In genomic region chr17:43755389-43755875, GRCh38 we compare ENCODE assay signal across 11 cellular contexts. TPM values are rescaled to one million over a fixed set of nuclear protein-coding genes. Genes with fewer than 3 reads are reported as not detected.
DNase-seq lines count a peak whose midpoint lies in the region; ATAC-seq and TF ChIP-seq lines count a peak whose summit lies in the region.
"Had no signal": no experiment of that assay in that cellular context is flagged by ENCODE, and none has a peak within 500 bp of the region (broad histone marks: within the 10 kb centered on the region; RNA-seq: fewer than 3 reads in every experiment).

No MANE protein-coding gene starts in this region.

- H3K79me1 ChIP-seq in mesenchymal stem cell (replicated peaks; ENCODE audit: low read length, poor library complexity, severe bottlenecking): no peaks in the 10 kb centered on the region

- peak overlapping the region; percentile 36 to 56 for H3K4me3 ChIP-seq in mesenchymal stem cell (ENCODE audit: insufficient read depth in 1 of 2, low read depth in 1 of 2, low read length in 2 of 2)

- H3K14ac ChIP-seq in mesenchymal stem cell (ENCODE audit: low read length in 2 of 2): no peak overlapping the region

- no peak overlapping the region for H2BK5ac ChIP-seq in mesenchymal stem cell (ENCODE audit: low read depth, low read length, poor library complexity, severe bottlenecking)

- no peaks in the 10 kb centered on the region for H3K36me3 Mint-ChIP-seq in endothelial cell (ENCODE audit: low read depth, unreplicated experiment)

- no peak overlapping the region for H3K4ac ChIP-seq in mesenchymal stem cell (ENCODE audit: low read depth in 1 of 2, low read length in 2 of 2)

- H3K4me1 Mint-ChIP-seq in endothelial cell (ENCODE audit: unreplicated experiment): peaks cover 47% of the 10 kb centered on the region

- H3K18ac ChIP-seq in mesenchymal stem cell (ENCODE audit: low read depth in 1 of 2, low read length in 2 of 2): no peak overlapping the region

- no peaks in the 10 kb centered on the region for H3K36me3 ChIP-seq in mesenchymal stem cell (ENCODE audit: control insufficient read depth in 1 of 2, insufficient read depth in 2 of 2, low read depth in 1 of 2, low read length in 2 of 2)

- H4K8ac ChIP-seq in mesenchymal stem cell (ENCODE audit: low read length): peak overlapping the region; percentile 12

- H2AFZ ChIP-seq in mesenchymal stem cell (ENCODE audit: low read depth, low read length): no peak overlapping the region

- TF ChIP-seq CTCF in GM13976 (IDR thresholded peaks at IDR 0.05; ENCODE audit: borderline replicate concordance, control extremely low read depth, extremely low read depth, insufficient read depth, missing control alignments) (no peak), endothelial cell (IDR thresholded peaks at IDR 0.05; ENCODE audit: unreplicated experiment) (no peak)

- H2BK120ac ChIP-seq in mesenchymal stem cell (ENCODE audit: low read depth, low read length): no peak overlapping the region

- no peak overlapping the region for H4K91ac ChIP-seq in mesenchymal stem cell (ENCODE audit: low read length)

- no peak overlapping the region for H3K23ac ChIP-seq in mesenchymal stem cell (ENCODE audit: low read length in 2 of 2)

- 14% methylated on average over 59 of the region's 60 CpGs for WGBS in mesenchymal stem cell

- H2AK5ac ChIP-seq in mesenchymal stem cell (ENCODE audit: low read length, severe bottlenecking): no peak overlapping the region

- no peak overlapping the region for H3K4me3 Mint-ChIP-seq in endothelial cell (ENCODE audit: unreplicated experiment)

- H2BK15ac ChIP-seq in mesenchymal stem cell (ENCODE audit: low read depth, poor library complexity, severe bottlenecking): peak overlapping the region; percentile 71

- H3K27me3 ChIP-seq in mesenchymal stem cell (ENCODE audit: control insufficient read depth in 1 of 2, insufficient read depth in 1 of 2, low read length in 2 of 2): peaks cover 85 to 90% of the 10 kb centered on the region in 2 experiments

- H3K27ac Mint-ChIP-seq in endothelial cell (ENCODE audit: unreplicated experiment): no peak overlapping the region

- no peaks in the 10 kb centered on the region for H3K9me3 ChIP-seq in mesenchymal stem cell (ENCODE audit: control insufficient read depth, low read length)

- H3K4me1 ChIP-seq in mesenchymal stem cell (ENCODE audit: control insufficient read depth, insufficient read depth, low read depth, low read length): peaks cover 9% of the 10 kb centered on the region

- peaks cover 5% of the 10 kb centered on the region for H3K27me3 Mint-ChIP-seq in endothelial cell (ENCODE audit: unreplicated experiment)

- in situ Hi-C loops in GM13976 (cut with MboI; ENCODE audit: low sequenced_read_pairs, unreplicated experiment): no loop called here

- H3K9me3 Mint-ChIP-seq in endothelial cell (ENCODE audit: unreplicated experiment): no peaks in the 10 kb centered on the region

- peak overlapping the region; percentile 64 for H3K4me2 ChIP-seq in mesenchymal stem cell (ENCODE audit: low read length, poor library complexity, severe bottlenecking)

- ATAC-seq in SK-N-SH treated with all-trans-retinoic acid at 6 μM for 48 hours (no peak), GM21723 (IDR thresholded peaks at IDR 0.05; ENCODE audit: unreplicated experiment) (no peak)

- no peak overlapping the region for H3K9ac ChIP-seq in mesenchymal stem cell (ENCODE audit: low read length)

- no peak overlapping the region for H2BK12ac ChIP-seq in mesenchymal stem cell (ENCODE audit: low read length in 2 of 2)

- DNase-seq in AG08396 (ENCODE audit: low spot score): peak; percentile 57
- DNase-seq in GM13976 (ENCODE audit: low spot score): peak; percentile 51
- peak; percentile 54 for DNase-seq in endothelial cell (ENCODE audit: low spot score)
- peak; percentile 33 for DNase-seq in mesenchymal stem cell
- no peak for DNase-seq in NCI-H2171 treated with DMSO at 0.1 percent for 48 hours (lab: John Stamatoyannopoulos, UW)
- DNase-seq in Kasumi-1 (lab: John Stamatoyannopoulos, UW): no peak

- H3K27ac ChIP-seq in mesenchymal stem cell (ENCODE audit: low read length, poor library complexity, severe bottlenecking): no peak overlapping the region

TF ChIP-seq in SK-N-SH treated with all-trans-retinoic acid at 6 μM for 48 hours, 23 proteins besides CTCF, POLR2A, EP300 and RAD21:
- TF ChIP-seq TCF4 (CRISPR knock-in tag; IDR thresholded peaks at IDR 0.05; ENCODE audit: borderline replicate concordance) (no peak), ZFP3 (CRISPR knock-in tag; IDR thresholded peaks at IDR 0.05) (no peak), CREB5 (CRISPR knock-in tag; IDR thresholded peaks at IDR 0.05; ENCODE audit: low read depth) (no peak), OSR1 (CRISPR knock-in tag; IDR thresholded peaks at IDR 0.05) (no peak), ZNF565 (CRISPR knock-in tag; conservative IDR thresholded peaks at IDR 0.05; ENCODE audit: low read depth) (no peak), PATZ1 (CRISPR knock-in tag; IDR thresholded peaks at IDR 0.05; ENCODE audit: borderline replicate concordance) (no peak), CSDC2 (CRISPR knock-in tag; IDR thresholded peaks at IDR 0.05) (no peak), TSHZ2 (CRISPR knock-in tag; IDR thresholded peaks at IDR 0.05) (no peak), ISL1 (CRISPR knock-in tag; IDR thresholded peaks at IDR 0.05) (no peak), PPARA (CRISPR knock-in tag; IDR thresholded peaks at IDR 0.05; ENCODE audit: borderline replicate concordance) (no peak), POU6F1 (CRISPR knock-in tag; IDR thresholded peaks at IDR 0.05; ENCODE audit: borderline replicate concordance, low read depth) (no peak), ZC3H10 (CRISPR knock-in tag; IDR thresholded peaks at IDR 0.05) (no peak)

RNA-seq across cellular contexts. Expression of gene SOST, which starts 3.2 kb away (rescaled TPM):
- 29.6 TPM for total RNA-seq in endothelial cell (ENCODE audit: unreplicated experiment)
- 0.01 TPM for polyA plus RNA-seq in mesenchymal stem cell (2013, experiment 1 of 2)
- not detected for polyA plus RNA-seq in mesenchymal stem cell (2013, experiment 2 of 2)
- total RNA-seq: pulmonary artery endothelial cell had no signal
- polyA plus RNA-seq: esophagus, urinary bladder had no signal

RNA-seq across cellular contexts. Expression of gene DUSP3, which starts 23.3 kb away (rescaled TPM):
- total RNA-seq in endothelial cell (ENCODE audit: unreplicated experiment): 41.4 TPM
- 118 TPM for polyA plus RNA-seq in mesenchymal stem cell (2013, experiment 1 of 2)
- 120 TPM for polyA plus RNA-seq in mesenchymal stem cell (2013, experiment 2 of 2)

RNA-seq across cellular contexts. Expression of gene CFAP97D1, which starts 24.8 kb away (rescaled TPM):
- total RNA-seq in endothelial cell (ENCODE audit: unreplicated experiment): 0.10 TPM
- 0.01 TPM for polyA plus RNA-seq in mesenchymal stem cell (2013, experiment 1 of 2)
- 0.03 TPM for polyA plus RNA-seq in mesenchymal stem cell (2013, experiment 2 of 2)
- total RNA-seq: urinary bladder had no signal

Comparison
In these comparisons a context has a peak if more than half of its experiments do, and no peak if none do; other contexts are left out.
1. DNase-seq: peak in AG08396 (single experiment), GM13976 (single experiment), endothelial cell (single experiment) and mesenchymal stem cell (single experiment); none in NCI-H2171 treated with DMSO at 0.1 percent for 48 hours (single experiment) and Kasumi-1 (0 of 2).